ENCODE assay signal across 8 cellular contexts in the genomic region with DNA sequence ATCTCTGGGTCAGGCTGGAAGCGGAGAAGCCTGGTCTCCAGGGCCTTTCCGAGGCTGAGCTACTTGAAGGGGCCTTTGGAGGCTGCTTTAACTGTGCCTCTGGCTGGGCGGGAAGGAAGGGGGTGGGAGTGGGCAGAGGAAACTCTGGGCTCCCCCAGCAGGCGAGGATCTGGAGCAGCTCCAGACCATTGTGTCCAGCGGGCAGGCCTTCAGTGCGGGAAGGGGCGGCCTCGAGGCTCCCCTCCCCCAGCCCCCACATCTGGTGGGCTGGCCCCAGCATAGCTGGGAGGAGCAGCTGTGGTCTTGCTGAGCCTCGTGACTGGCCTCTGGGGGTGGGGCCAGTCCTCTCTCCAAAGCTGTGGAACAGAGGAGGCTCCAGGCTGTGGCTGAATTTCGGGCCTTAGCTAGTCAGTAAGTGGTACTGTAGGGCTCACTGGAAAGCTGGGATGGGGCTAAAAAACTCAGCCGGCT.
DNase-seq lines count a peak whose midpoint lies in the region; ATAC-seq and TF ChIP-seq lines count a peak whose summit lies in the region.

No MANE protein-coding gene starts in this region.

- no peak overlapping the region for H3K27ac ChIP-seq in RWPE1

- CTCF ChIA-PET in HEK293T (lab: Yijun Ruan, JAX) (interaction anchor here (0.9 to 2.9 kb wide), 9 partner anchors 10 to 110 kb away, joined by 3 to 18 read pairs (median 4); no protein-coding TSS in a partner anchor), RWPE1 (lab: Yijun Ruan, JAX) (interaction anchor here (0.9 to 2.3 kb wide), 5 partner anchors 10 to 111 kb away, joined by 3 to 12 read pairs (median 3); no protein-coding TSS in a partner anchor)

- ATAC-seq in HG03521 (IDR thresholded peaks at IDR 0.05; ENCODE audit: unreplicated experiment): no peak
- ATAC-seq in GM18867 (IDR thresholded peaks at IDR 0.05; ENCODE audit: unreplicated experiment): no peak

- TF ChIP-seq CTCF in cardiac fibroblast (IDR thresholded peaks at IDR 0.05; ENCODE audit: low read depth, low read length) (no peak), RWPE1 (conservative IDR thresholded peaks at IDR 0.05; ENCODE audit: low read depth) (no peak)

- DNase-seq in HEK293T (ENCODE audit: extremely low spot score) (peak; percentile 42), cardiac fibroblast (ENCODE audit: low read depth in 2 of 2) (peak; percentile 81 to 98), iris pigment epithelial cell (ENCODE audit: low read depth) (peak; percentile 65), smooth muscle cell of the brain vasculature (ENCODE audit: low read depth, low spot score) (peak; percentile 89), RWPE1 (ENCODE audit: low spot score) (no peak), NCI-H226 (no peak)

- POLR2A ChIA-PET in HEK293T (lab: Yijun Ruan, JAX): interaction anchor here (1.1 to 1.6 kb wide), 3 partner anchors 10 to 16 kb away, joined by 3 to 7 read pairs (median 4); no protein-coding TSS in a partner anchor
- POLR2A ChIA-PET in RWPE1 (lab: Yijun Ruan, JAX; ENCODE audit: low non-redundant PET): no interaction called here

- H3K4me3 ChIP-seq in cardiac fibroblast (replicated peaks in 1 of 2; ENCODE audit: low read depth in 2 of 2, low read length in 2 of 2): peak overlapping the region; percentile 5 to 22

TF ChIP-seq in HEK293T, 16 proteins besides CTCF, POLR2A, EP300 and RAD21:
- TF ChIP-seq ZNF384 (IDR thresholded peaks at IDR 0.05) (no peak), SP1 (IDR thresholded peaks at IDR 0.05) (no peak), ARNT (IDR thresholded peaks at IDR 0.05) (no peak), LEF1 (IDR thresholded peaks at IDR 0.05; ENCODE audit: borderline replicate concordance) (no peak)

Comparison
In these comparisons a context has a peak if more than half of its experiments do, and no peak if none do; other contexts are left out.
1. DNase-seq: peak in HEK293T (single experiment), cardiac fibroblast (2 of 2), iris pigment epithelial cell (single experiment) and smooth muscle cell of the brain vasculature (single experiment); none in RWPE1 (single experiment) and NCI-H226 (single experiment).